Comparison of ENCODE assay signal across 8 cellular contexts in genomic region chr13:27826379-27827353, GRCh38. TPM values are rescaled to one million over a fixed set of nuclear protein-coding genes. Genes with fewer than 3 reads are reported as not detected.
DNase-seq lines count a peak whose midpoint lies in the region; ATAC-seq, FAIRE-seq and TF ChIP-seq lines count a peak whose summit lies in the region.

No MANE protein-coding gene starts in this region.

- H3K4me2 ChIP-seq in neuronal stem cell (ENCODE audit: insufficient read depth, low read length, poor library complexity, severe bottlenecking) = peak overlapping the region; percentile 85

- H3K18ac ChIP-seq in neuronal stem cell (ENCODE audit: low read length) = no peak overlapping the region

- H3K27me3 ChIP-seq in foreskin keratinocyte (peaks cover 76% of the 10 kb centered on the region), neuronal stem cell (ENCODE audit: control insufficient read depth in 3 of 3, insufficient read depth in 3 of 3, low read depth in 1 of 3, low read length in 3 of 3) (peaks cover 0 to 85% (median 67%) of the 10 kb centered on the region in 3 experiments), stomach (peaks cover 16 to 85% (median 46%) of the 10 kb centered on the region in 3 donors)

- no peak overlapping the region for H3K23ac ChIP-seq in neuronal stem cell (ENCODE audit: low read depth, low read length, poor library complexity)

- no peak overlapping the region for H2BK12ac ChIP-seq in neuronal stem cell (ENCODE audit: low read length)

- TF ChIP-seq CTCF in foreskin keratinocyte (conservative IDR thresholded peaks at IDR 0.05) (peak; percentile 93), stomach (IDR thresholded peaks at IDR 0.05) (peak in 5 of 7 experiments; percentile 84 to 96 (median 92))

- FAIRE-seq in G401.6 (lab: Jason Lieb, UNC) = peak; percentile 3

- no CpG with 5 or more reads among the region's 30 CpGs for WGBS in neuronal stem cell (ENCODE audit: extremely low coverage in 2 of 2, insufficient read length in 2 of 2, insufficient replicate concordance in 1 of 2), 2 donors
- 7 to 16% (median 9%) methylated on average over 12 to 30 of the region's 30 CpGs for WGBS in stomach, 5 donors

- no peaks in the 10 kb centered on the region for H3K79me1 ChIP-seq in neuronal stem cell (ENCODE audit: low read depth, low read length)

- no peak overlapping the region for H2BK15ac ChIP-seq in neuronal stem cell (ENCODE audit: low read length)

- TF ChIP-seq EP300 in stomach (IDR thresholded peaks at IDR 0.05) = no peak

- TF ChIP-seq POLR2A in stomach (IDR thresholded peaks at IDR 0.05) = no peak

- H2BK5ac ChIP-seq in neuronal stem cell (ENCODE audit: low read length) = no peak overlapping the region

- no peak overlapping the region for H3K14ac ChIP-seq in neuronal stem cell (ENCODE audit: low read length)

- H2AFZ ChIP-seq in neuronal stem cell (ENCODE audit: low read length) = peak overlapping the region; percentile 93

- intact Hi-C loops in stomach (cut with DNase I; ENCODE audit: low total_unique reads) = loop anchor here (5.0 to 10.0 kb wide), 4 partner anchors 148 to 852 kb away; no protein-coding TSS in a partner anchor

- DNase-seq in LHCN-M2 (ENCODE audit: low read depth) = peak; percentile 70
- peak; percentile 64 for DNase-seq in RPMI8226
- peak; percentile 50 for DNase-seq in activated effector memory CD4-positive, alpha-beta T cell treated with Interleukin-2 at 50 U/mL for 16 hours
- DNase-seq in foreskin keratinocyte = peak; percentile 63 to 81
- peak; percentile 92 for DNase-seq in neuronal stem cell (ENCODE audit: low spot score)
- DNase-seq in stomach = peak; percentile 86

- no peak overlapping the region for H2AK5ac ChIP-seq in neuronal stem cell (ENCODE audit: low read depth, low read length)

- ATAC-seq in foreskin keratinocyte (peak; percentile 90), HG02571 (IDR thresholded peaks at IDR 0.05; ENCODE audit: unreplicated experiment) (no peak)

- peak overlapping the region; percentile 16 to 30 for H3K4me3 ChIP-seq in neuronal stem cell (ENCODE audit: low read length in 2 of 2)
- H3K4me3 ChIP-seq in stomach = peak overlapping the region; percentile 19 to 36 (median 25)

- H3K9me3 ChIP-seq in neuronal stem cell (replicated peaks in 1 of 2; ENCODE audit: control insufficient read depth in 2 of 2, insufficient read depth in 1 of 2, low read depth in 1 of 2, low read length in 2 of 2) (no peaks in the 10 kb centered on the region), stomach (no peaks in the 10 kb centered on the region)

- no peak overlapping the region for H3K9ac ChIP-seq in neuronal stem cell (ENCODE audit: low read depth, low read length, poor library complexity)

- H3K36me3 ChIP-seq in neuronal stem cell (replicated peaks in 1 of 2; ENCODE audit: control insufficient read depth in 2 of 2, insufficient read depth in 2 of 2, low read length in 2 of 2) (no peaks in the 10 kb centered on the region), stomach (no peaks in the 10 kb centered on the region)

- H3K4ac ChIP-seq in neuronal stem cell (ENCODE audit: low read length) = no peak overlapping the region

- H3K27ac ChIP-seq in foreskin keratinocyte = no peak overlapping the region
- H3K27ac ChIP-seq in neuronal stem cell (replicated peaks; ENCODE audit: low read length) = no peak overlapping the region
- H3K27ac ChIP-seq in stomach = no peak overlapping the region

- H4K91ac ChIP-seq in neuronal stem cell (ENCODE audit: low read depth, low read length, poor library complexity) = no peak overlapping the region

- H2BK120ac ChIP-seq in neuronal stem cell (ENCODE audit: low read depth, low read length) = no peak overlapping the region

- no peak overlapping the region for H4K8ac ChIP-seq in neuronal stem cell (ENCODE audit: low read depth, low read length)

- H3K4me1 ChIP-seq in foreskin keratinocyte (no peaks in the 10 kb centered on the region), neuronal stem cell (ENCODE audit: control insufficient read depth in 2 of 2, insufficient read depth in 1 of 2, low read depth in 1 of 2, low read length in 2 of 2) (peaks cover 3 to 14% of the 10 kb centered on the region in 2 donors), stomach (peaks cover 0 to 23% (median 16%) of the 10 kb centered on the region in 4 donors)

RNA-seq across cellular contexts. Expression of gene GSX1, which starts 34.4 kb away (rescaled TPM):
- total RNA-seq in LHCN-M2 (2014; rRNA removed) (not detected in 2 replicates), foreskin keratinocyte (not detected in 2 replicates), stomach (not detected)
- polyA plus RNA-seq in LHCN-M2 (2012) = not detected
- polyA plus RNA-seq in foreskin keratinocyte (not detected in 2 replicates), stomach (not detected)
- not detected for polyA plus RNA-seq in neuronal stem cell (2013, experiment 1 of 2)
- not detected for polyA plus RNA-seq in neuronal stem cell (2013, experiment 2 of 2)
